8 cellular contexts compared by ENCODE assay signal in genomic region chr17:42843358-42843934, GRCh38. TPM values are rescaled to one million over a fixed set of nuclear protein-coding genes. Genes with fewer than 3 reads are reported as not detected.
A peak's percentile ranks its signal among the peaks of the same experiment; 100 is the strongest.
DNase-seq lines count a peak whose midpoint lies in the region; ATAC-seq and TF ChIP-seq lines count a peak whose summit lies in the region.

No MANE protein-coding gene starts in this region.

- peaks cover 74% of the 10 kb centered on the region for H3K36me3 Mint-ChIP-seq in CD4-positive, alpha-beta T cell (ENCODE audit: low read depth)

- peak in 1 of 10 experiments; percentile 5 for DNase-seq in CD4-positive, alpha-beta T cell
- DNase-seq in HAP-1 (ENCODE audit: low spot score in 2 of 2): peak; percentile 38 to 48
- peak; percentile 71 for DNase-seq in NCI-H82 (lab: John Stamatoyannopoulos, UW)
- DNase-seq in choroid plexus epithelial cell (ENCODE audit: low read depth): peak; percentile 87
- DNase-seq in right lobe of liver: no peak

- ATAC-seq in CD4-positive, alpha-beta T cell (ENCODE audit: poor library complexity): peak; percentile 56
- ATAC-seq in right lobe of liver: peak; percentile 83 to 91 (median 85)
- ATAC-seq in HG02884 (IDR thresholded peaks at IDR 0.05; ENCODE audit: unreplicated experiment): no peak
- no peak for ATAC-seq in HG02588 (IDR thresholded peaks at IDR 0.05; ENCODE audit: unreplicated experiment)
- ATAC-seq in GM18907 (IDR thresholded peaks at IDR 0.05; ENCODE audit: unreplicated experiment): no peak

- 26% methylated on average over 6 of the region's 6 CpGs for WGBS in right lobe of liver (ENCODE audit: insufficient coverage, low coverage, low lambda C conversion rate, missing lambda C conversion rate)

- no peak overlapping the region for H3K27ac Mint-ChIP-seq in CD4-positive, alpha-beta T cell

- no peaks in the 10 kb centered on the region for H3K27me3 ChIP-seq in CD4-positive, alpha-beta T cell (ENCODE audit: control insufficient read depth, insufficient read depth, low read length)
- H3K27me3 ChIP-seq in HAP-1 (ENCODE audit: low read depth) (no peaks in the 10 kb centered on the region), right lobe of liver (no peaks in the 10 kb centered on the region)

- TF ChIP-seq CTCF in CD4-positive, alpha-beta T cell (IDR thresholded peaks at IDR 0.05): peak; percentile 56
- TF ChIP-seq CTCF in choroid plexus epithelial cell (conservative IDR thresholded peaks at IDR 0.05; ENCODE audit: low read depth, low read length) (peak; percentile 100), right lobe of liver (IDR thresholded peaks at IDR 0.05) (peak; percentile 91 to 95 (median 94))

- no peaks in the 10 kb centered on the region for H3K9me3 Mint-ChIP-seq in CD4-positive, alpha-beta T cell

- H3K36me3 ChIP-seq in HAP-1 (replicated peaks): peaks cover 69% of the 10 kb centered on the region
- peaks cover 9 to 65% (median 22%) of the 10 kb centered on the region in 4 donors for H3K36me3 ChIP-seq in right lobe of liver

- H3K4me1 ChIP-seq in HAP-1: no peaks in the 10 kb centered on the region
- no peaks in the 10 kb centered on the region for H3K4me1 ChIP-seq in right lobe of liver

- no peak overlapping the region for H3K4me3 Mint-ChIP-seq in CD4-positive, alpha-beta T cell

- in situ Hi-C loops in HAP-1 (cut with MboI; ENCODE audit: low sequenced_read_pairs): loop anchor here (25.0 kb wide), 1 partner anchor 494 kb away; no protein-coding TSS in a partner anchor

- CTCF ChIA-PET in CD4-positive, alpha-beta T cell (lab: Charles Lee): interaction anchor here (0.7 to 0.9 kb wide), 3 partner anchors 10 to 188 kb away, joined by 3 to 4 read pairs (median 3); partner anchors contain the start of gene BECN1

- H3K4me1 Mint-ChIP-seq in CD4-positive, alpha-beta T cell (ENCODE audit: low read depth): no peaks in the 10 kb centered on the region

- no peak overlapping the region for H3K27ac ChIP-seq in CD4-positive, alpha-beta T cell (ENCODE audit: low read depth, low read length)
- H3K27ac ChIP-seq in right lobe of liver: no peak overlapping the region

- H3K9me3 ChIP-seq in CD4-positive, alpha-beta T cell (ENCODE audit: control insufficient read depth, low read length): no peaks in the 10 kb centered on the region
- H3K9me3 ChIP-seq in HAP-1 (no peaks in the 10 kb centered on the region), right lobe of liver (no peaks in the 10 kb centered on the region)

- H3K4me3 ChIP-seq in HAP-1 (no peak overlapping the region), choroid plexus epithelial cell (ENCODE audit: low read depth, low read length) (no peak overlapping the region), right lobe of liver (no peak overlapping the region)

- no peak for TF ChIP-seq POLR2A in right lobe of liver (IDR thresholded peaks at IDR 0.05)

- intact Hi-C loops in CD4-positive, alpha-beta T cell (cut with DNase I, micrococcal nuclease): loop anchor here (2.0 to 10.0 kb wide), 2 partner anchors 361 to 495 kb away; no protein-coding TSS in a partner anchor
- intact Hi-C loops in right lobe of liver (cut with DNase I): loop anchor here in 1 of 2 donors (5.0 kb wide), 1 partner anchor 89 kb away; no protein-coding TSS in a partner anchor

- no peaks in the 10 kb centered on the region for H3K27me3 Mint-ChIP-seq in CD4-positive, alpha-beta T cell

- POLR2A ChIA-PET in CD4-positive, alpha-beta T cell (lab: Charles Lee): interaction anchor here (0.7 to 1.3 kb wide), 2 partner anchors 155 to 524 kb away, joined by 4 read pairs; partner anchors contain the start of gene RPL27

RNA-seq across cellular contexts. Expression of gene AOC2, which starts 0.9 kb away (rescaled TPM):
- 1 to 10 TPM; 2.5 to 2.9 TPM for total RNA-seq in CD4-positive, alpha-beta T cell
- 1 to 10 TPM in 4 of 6 experiments, under 1 TPM in 2; 0.62 to 2.0 (median 1.4) TPM for total RNA-seq in right lobe of liver

RNA-seq across cellular contexts. Expression of gene AOC3, which starts 7.6 kb away (rescaled TPM):
- total RNA-seq in CD4-positive, alpha-beta T cell: 1 to 10 TPM in 1 of 2 experiments, under 1 TPM in 1; 0.78 to 1.0 TPM
- total RNA-seq in right lobe of liver: 10 to 100 TPM in 2 of 6 experiments, 1 to 10 TPM in 4; 3.9 to 14.9 (median 7.1) TPM

RNA-seq across cellular contexts. Expression of gene PSME3, which starts 10.2 kb away (rescaled TPM):
- total RNA-seq in CD4-positive, alpha-beta T cell: 10 to 100 TPM; 62.1 to 62.5 TPM
- 10 to 100 TPM; 33.6 to 72.1 (median 42.8) TPM for total RNA-seq in right lobe of liver

RNA-seq across cellular contexts. Expression of gene BECN1, which starts 19.4 kb away (rescaled TPM):
- 100 to 1,000 TPM; 130 to 138 TPM for total RNA-seq in CD4-positive, alpha-beta T cell
- total RNA-seq in right lobe of liver: 10 to 100 TPM; 29.6 to 48.8 (median 37.4) TPM

RNA-seq across cellular contexts. Expression of gene CNTD1, which starts 44.8 kb away (rescaled TPM):
- not detected for total RNA-seq in CD4-positive, alpha-beta T cell
- total RNA-seq in right lobe of liver: under 1 TPM in 1 of 6 experiments, not detected in 5; 0.15 TPM

Comparison
In these comparisons a context has a peak if more than half of its experiments do, and no peak if none do; other contexts are left out.
1. ATAC-seq: peak in CD4-positive, alpha-beta T cell (single experiment) and right lobe of liver (4 of 4); none in HG02884 (single experiment), HG02588 (single experiment) and GM18907 (single experiment).
2. DNase-seq: peak in HAP-1 (2 of 2), NCI-H82 (single experiment) and choroid plexus epithelial cell (single experiment); none in right lobe of liver (0 of 3).
3. Peak in every context shown above with its lines, with median percentiles within 50 percentile points of each other: CTCF ChIP-seq.